25 cellular contexts compared by ENCODE assay signal in the genomic region with DNA sequence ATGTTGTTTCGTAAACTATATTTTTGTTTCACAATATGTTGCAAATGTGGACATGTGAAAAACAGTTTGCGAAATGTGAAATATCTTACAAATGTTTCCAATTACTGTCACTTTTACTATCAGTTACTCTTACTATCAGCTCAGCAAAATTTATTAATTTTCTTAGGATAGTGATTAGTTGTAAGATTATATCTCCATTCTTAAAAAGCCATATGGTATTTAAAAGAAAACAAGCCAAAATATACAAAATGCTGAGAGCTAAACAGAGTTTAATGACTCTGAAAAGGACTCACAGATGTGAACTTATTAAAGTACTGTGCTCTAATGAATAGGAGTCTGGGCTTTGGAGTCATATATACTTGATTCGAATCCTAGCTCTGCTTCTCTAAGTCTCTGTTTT.
"Had no signal": no experiment of that assay in that cellular context is flagged by ENCODE, and none has a peak within 500 bp of the region (broad histone marks: within the 10 kb centered on the region; RNA-seq: fewer than 3 reads in every experiment).

No MANE protein-coding gene starts in this region.

- H2AFZ ChIP-seq: hepatocyte had no signal

- H3K79me2 ChIP-seq: hepatocyte had no signal

- H3K36me3 ChIP-seq: esophagus muscularis mucosa, gastroesophageal sphincter, heart left ventricle, left lung, ovary, sigmoid colon, tibial artery had no signal

- H3K27me3 ChIP-seq: dorsolateral prefrontal cortex, esophagus muscularis mucosa, foreskin keratinocyte, gastroesophageal sphincter, heart left ventricle, hepatocyte, left lung, ovary, sigmoid colon, testis, tibial artery had no signal

- H3K4me3 ChIP-seq: dorsolateral prefrontal cortex, esophagus muscularis mucosa, gastroesophageal sphincter, heart left ventricle, hepatocyte, left lung, ovary, psoas muscle, sigmoid colon, testis, tibial artery had no signal

- ATAC-seq: foreskin keratinocyte; left lung; naive thymus-derived CD4-positive, alpha-beta T cell; psoas muscle; stimulated activated memory B cell treated with anti-CD40 and anti-IgM and Interleukin-4, amounts not matched to agents 10 μg/mL and 1 μg/mL and 100 μg/mL, for 72 hours; stimulated activated naive CD8-positive, alpha-beta T cell treated with anti-CD3 and anti-CD28 coated beads, Interleukin-15, Interleukin-2, amounts not matched to agents 100 U/mL and 50 U/mL, for 24 hours had no signal

- H3K9me3 ChIP-seq: esophagus muscularis mucosa, gastroesophageal sphincter, heart left ventricle, left lung, ovary, psoas muscle, sigmoid colon, testis, tibial artery had no signal

- H3K27ac ChIP-seq: dorsolateral prefrontal cortex, foreskin keratinocyte, heart left ventricle, hepatocyte, left lung, ovary, psoas muscle, sigmoid colon, testis, tibial artery had no signal

- H3K4me1 ChIP-seq: esophagus muscularis mucosa, foreskin keratinocyte, gastroesophageal sphincter, psoas muscle, sigmoid colon, testis, tibial artery had no signal

- H3K4me2 ChIP-seq: hepatocyte had no signal

- DNase-seq: dorsolateral prefrontal cortex; effector CD4-positive, alpha-beta T cell; foreskin keratinocyte; heart left ventricle; kidney; left lung; mesendoderm; midbrain; naive thymus-derived CD4-positive, alpha-beta T cell; nephron progenitor cell; occipital lobe; ovary; posterior cingulate gyrus; psoas muscle; right cardiac atrium; sigmoid colon; stimulated activated CD4-positive, alpha-beta T cell treated with anti-CD3 and anti-CD28 coated beads, Interleukin-4, amount 100 ng/mL, for 4 hours; stimulated activated naive CD8-positive, alpha-beta T cell treated with anti-CD3 and anti-CD28 coated beads, Interleukin-15, Interleukin-2, amounts not matched to agents 100 U/mL and 50 U/mL, for 24 hours; substantia nigra; testis; tibial artery had no signal
